Comparison of ENCODE assay signal across 1 cellular context in the genomic region with DNA sequence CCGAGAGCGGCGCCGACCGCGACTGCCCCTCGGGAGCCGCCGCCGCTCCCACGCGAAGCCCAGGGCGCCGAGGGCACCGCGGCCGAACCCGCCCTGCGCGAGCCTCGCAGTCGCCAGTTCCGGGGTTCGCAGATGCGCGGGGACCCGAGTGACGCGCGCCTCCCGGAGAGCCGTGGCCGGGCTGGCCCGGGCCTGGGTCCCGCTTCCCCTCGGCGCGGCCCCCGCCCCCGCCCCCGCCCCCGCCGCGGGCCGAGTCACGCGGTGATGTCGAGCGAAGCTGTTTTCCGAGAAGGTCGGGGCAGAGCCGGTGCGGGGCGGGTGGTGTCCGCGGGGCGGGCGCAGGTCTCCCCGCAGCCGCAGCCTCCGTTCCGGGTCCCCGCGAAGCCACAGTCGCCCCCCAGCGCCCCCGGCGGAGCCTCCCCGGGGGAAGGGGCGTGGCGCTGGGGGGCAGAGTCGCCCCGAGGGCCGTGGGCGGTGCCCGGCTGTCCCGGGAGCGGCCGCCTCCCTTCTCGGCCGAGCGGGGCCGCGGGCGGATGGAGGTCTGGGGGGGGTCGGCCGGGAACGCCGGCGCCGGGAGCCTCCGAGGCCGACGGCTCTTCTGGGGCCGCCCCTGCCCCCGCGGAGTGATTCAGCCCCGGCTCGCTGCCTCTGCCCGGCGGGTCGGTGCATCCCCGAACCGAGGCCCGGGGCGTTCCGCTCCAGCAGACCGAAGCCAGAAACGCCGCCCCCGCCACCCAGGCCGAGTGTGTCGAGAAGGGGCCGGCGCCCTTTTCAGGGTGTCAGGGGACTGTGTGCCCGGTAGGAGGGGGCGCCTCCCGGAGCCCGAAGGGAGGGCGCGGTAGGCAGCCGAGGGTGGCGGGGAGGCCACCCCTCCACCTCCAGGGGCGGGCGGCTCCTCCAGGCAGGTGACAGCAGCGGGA.
TF ChIP-seq lines count a peak whose summit lies in the region.

No MANE protein-coding gene starts in this region.

TF ChIP-seq in HepG2, 621 proteins besides CTCF, POLR2A, EP300 and RAD21 (continued from another document):
- TF ChIP-seq, protein P1, sequence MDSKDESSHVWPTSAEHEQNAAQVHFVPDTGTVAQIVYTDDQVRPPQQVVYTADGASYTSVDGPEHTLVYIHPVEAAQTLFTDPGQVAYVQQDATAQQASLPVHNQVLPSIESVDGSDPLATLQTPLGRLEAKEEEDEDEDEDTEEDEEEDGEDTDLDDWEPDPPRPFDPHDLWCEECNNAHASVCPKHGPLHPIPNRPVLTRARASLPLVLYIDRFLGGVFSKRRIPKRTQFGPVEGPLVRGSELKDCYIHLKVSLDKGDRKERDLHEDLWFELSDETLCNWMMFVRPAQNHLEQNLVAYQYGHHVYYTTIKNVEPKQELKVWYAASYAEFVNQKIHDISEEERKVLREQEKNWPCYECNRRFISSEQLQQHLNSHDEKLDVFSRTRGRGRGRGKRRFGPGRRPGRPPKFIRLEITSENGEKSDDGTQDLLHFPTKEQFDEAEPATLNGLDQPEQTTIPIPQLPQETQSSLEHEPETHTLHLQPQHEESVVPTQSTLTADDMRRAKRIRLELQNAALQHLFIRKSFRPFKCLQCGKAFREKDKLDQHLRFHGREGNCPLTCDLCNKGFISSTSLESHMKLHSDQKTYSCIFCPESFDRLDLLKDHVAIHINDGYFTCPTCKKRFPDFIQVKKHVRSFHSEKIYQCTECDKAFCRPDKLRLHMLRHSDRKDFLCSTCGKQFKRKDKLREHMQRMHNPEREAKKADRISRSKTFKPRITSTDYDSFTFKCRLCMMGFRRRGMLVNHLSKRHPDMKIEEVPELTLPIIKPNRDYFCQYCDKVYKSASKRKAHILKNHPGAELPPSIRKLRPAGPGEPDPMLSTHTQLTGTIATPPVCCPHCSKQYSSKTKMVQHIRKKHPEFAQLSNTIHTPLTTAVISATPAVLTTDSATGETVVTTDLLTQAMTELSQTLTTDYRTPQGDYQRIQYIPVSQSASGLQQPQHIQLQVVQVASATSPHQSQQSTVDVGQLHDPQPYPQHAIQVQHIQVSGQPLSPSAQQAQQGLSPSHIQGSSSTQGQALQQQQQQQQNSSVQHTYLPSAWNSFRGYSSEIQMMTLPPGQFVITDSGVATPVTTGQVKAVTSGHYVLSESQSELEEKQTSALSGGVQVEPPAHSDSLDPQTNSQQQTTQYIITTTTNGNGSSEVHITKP (CRISPR knock-in tag; IDR thresholded peaks at IDR 0.05; ENCODE audit: low read depth), result no peak
- TF ChIP-seq, protein P2, sequence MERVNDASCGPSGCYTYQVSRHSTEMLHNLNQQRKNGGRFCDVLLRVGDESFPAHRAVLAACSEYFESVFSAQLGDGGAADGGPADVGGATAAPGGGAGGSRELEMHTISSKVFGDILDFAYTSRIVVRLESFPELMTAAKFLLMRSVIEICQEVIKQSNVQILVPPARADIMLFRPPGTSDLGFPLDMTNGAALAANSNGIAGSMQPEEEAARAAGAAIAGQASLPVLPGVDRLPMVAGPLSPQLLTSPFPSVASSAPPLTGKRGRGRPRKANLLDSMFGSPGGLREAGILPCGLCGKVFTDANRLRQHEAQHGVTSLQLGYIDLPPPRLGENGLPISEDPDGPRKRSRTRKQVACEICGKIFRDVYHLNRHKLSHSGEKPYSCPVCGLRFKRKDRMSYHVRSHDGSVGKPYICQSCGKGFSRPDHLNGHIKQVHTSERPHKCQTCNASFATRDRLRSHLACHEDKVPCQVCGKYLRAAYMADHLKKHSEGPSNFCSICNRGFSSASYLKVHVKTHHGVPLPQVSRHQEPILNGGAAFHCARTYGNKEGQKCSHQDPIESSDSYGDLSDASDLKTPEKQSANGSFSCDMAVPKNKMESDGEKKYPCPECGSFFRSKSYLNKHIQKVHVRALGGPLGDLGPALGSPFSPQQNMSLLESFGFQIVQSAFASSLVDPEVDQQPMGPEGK (CRISPR knock-in tag; IDR thresholded peaks at IDR 0.05), result peak; percentile 8; the same call in 1 of the 2 replicates
- TF ChIP-seq, protein P3, sequence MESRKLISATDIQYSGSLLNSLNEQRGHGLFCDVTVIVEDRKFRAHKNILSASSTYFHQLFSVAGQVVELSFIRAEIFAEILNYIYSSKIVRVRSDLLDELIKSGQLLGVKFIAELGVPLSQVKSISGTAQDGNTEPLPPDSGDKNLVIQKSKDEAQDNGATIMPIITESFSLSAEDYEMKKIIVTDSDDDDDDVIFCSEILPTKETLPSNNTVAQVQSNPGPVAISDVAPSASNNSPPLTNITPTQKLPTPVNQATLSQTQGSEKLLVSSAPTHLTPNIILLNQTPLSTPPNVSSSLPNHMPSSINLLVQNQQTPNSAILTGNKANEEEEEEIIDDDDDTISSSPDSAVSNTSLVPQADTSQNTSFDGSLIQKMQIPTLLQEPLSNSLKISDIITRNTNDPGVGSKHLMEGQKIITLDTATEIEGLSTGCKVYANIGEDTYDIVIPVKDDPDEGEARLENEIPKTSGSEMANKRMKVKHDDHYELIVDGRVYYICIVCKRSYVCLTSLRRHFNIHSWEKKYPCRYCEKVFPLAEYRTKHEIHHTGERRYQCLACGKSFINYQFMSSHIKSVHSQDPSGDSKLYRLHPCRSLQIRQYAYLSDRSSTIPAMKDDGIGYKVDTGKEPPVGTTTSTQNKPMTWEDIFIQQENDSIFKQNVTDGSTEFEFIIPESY (CRISPR knock-in tag; IDR thresholded peaks at IDR 0.05), result peak; percentile 54; the same call in 1 of the 2 replicates
- TF ChIP-seq RNF2 (conservative IDR thresholded peaks at IDR 0.05; ENCODE audit: low read depth) (no peak), ISX (CRISPR knock-in tag; conservative IDR thresholded peaks at IDR 0.05) (no peak), PCBP1 (IDR thresholded peaks at IDR 0.05; ENCODE audit: borderline replicate concordance, low read depth, low read length) (0 out of 2 replicates have a peak, but pooled peaks have one; percentile 12), RARG (CRISPR knock-in tag; IDR thresholded peaks at IDR 0.05; ENCODE audit: low read depth) (no peak), ZNF746 (CRISPR knock-in tag; IDR thresholded peaks at IDR 0.05) (no peak), TAF15 (IDR thresholded peaks at IDR 0.05; ENCODE audit: low read depth, low read length, poor library complexity, severe bottlenecking) (peak; percentile 47), BCL6 (CRISPR knock-in tag; IDR thresholded peaks at IDR 0.05) (peak; percentile 66; the same call in 1 of the 2 replicates), GABPB1 (CRISPR knock-in tag; IDR thresholded peaks at IDR 0.05) (0 out of 2 replicates have a peak, but pooled peaks have one; percentile 17), MTF2 (CRISPR knock-in tag; IDR thresholded peaks at IDR 0.05; ENCODE audit: borderline replicate concordance) (peak; percentile 96)
